In the genomic region with DNA sequence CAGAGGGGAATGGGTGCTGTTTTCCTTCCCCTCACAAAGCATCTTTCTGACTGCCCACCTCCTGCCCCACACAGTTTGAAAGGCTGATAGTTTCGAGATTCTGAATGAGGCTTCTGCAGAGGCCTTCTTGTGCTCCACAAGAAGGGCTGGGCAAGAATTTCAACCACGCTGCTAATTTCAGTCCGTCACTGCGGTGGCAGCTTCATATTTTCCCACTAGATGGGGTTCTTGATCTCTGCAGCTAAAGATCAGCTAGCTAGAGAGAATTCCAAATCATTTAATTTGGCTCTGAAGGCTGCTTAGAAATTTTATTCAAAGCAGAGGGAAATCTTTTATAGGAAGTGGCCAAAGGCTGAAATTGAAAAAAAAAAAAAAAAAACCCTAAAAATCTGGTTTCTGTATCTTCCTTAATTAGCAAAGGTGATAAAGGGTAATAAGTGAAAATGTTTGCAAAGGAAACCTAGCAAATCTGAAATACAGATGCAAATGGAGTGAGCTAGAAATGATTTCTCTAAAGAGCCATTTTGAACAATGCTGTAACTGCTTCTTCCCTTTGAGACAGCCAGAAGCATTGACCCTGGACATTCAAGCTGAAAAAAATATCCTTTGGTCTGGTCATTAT, we compare ENCODE assay signal across 1 cellular context.
TF ChIP-seq lines count a peak whose summit lies in the region.

No MANE protein-coding gene starts in this region.

TF ChIP-seq in endothelial cell of umbilical vein, 7 proteins besides CTCF, POLR2A, EP300 and RAD21:
- TF ChIP-seq MYC (IDR thresholded peaks at IDR 0.05; ENCODE audit: low read depth, low read length) = no peak
- TF ChIP-seq, protein P1, sequence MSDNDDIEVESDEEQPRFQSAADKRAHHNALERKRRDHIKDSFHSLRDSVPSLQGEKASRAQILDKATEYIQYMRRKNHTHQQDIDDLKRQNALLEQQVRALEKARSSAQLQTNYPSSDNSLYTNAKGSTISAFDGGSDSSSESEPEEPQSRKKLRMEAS (IDR thresholded peaks at IDR 0.05; ENCODE audit: insufficient read depth, insufficient read length) = no peak
- TF ChIP-seq JUN (IDR thresholded peaks at IDR 0.05; ENCODE audit: borderline replicate concordance, insufficient read depth, insufficient read length, low read depth) = no peak
- TF ChIP-seq POLR2AphosphoS5 (IDR thresholded peaks at IDR 0.05; ENCODE audit: insufficient read depth, low read depth, low read length) = no peak
- no peak for TF ChIP-seq FOS (IDR thresholded peaks at IDR 0.05; ENCODE audit: borderline replicate concordance, insufficient read depth, low read length)
- TF ChIP-seq EZH2 (IDR thresholded peaks at IDR 0.05; ENCODE audit: borderline replicate concordance, low read depth, low read length, severe bottlenecking) = no peak
TF ChIP-seq in endothelial cell of umbilical vein: peak in this region for 0.
